Comparison of ENCODE assay signal across 25 cellular contexts in genomic region chr1:185653615-185654014, GRCh38.
"Had no signal": no experiment of that assay in that cellular context is flagged by ENCODE, and none has a peak within 500 bp of the region (broad histone marks: within the 10 kb centered on the region; RNA-seq: fewer than 3 reads in every experiment).

No MANE protein-coding gene starts in this region.

- H3K27ac ChIP-seq: ascending aorta, body of pancreas had no signal

- H3K36me3 Mint-ChIP-seq: activated naive CD4-positive, alpha-beta T cell treated with anti-CD3 and anti-CD28 coated beads, Interleukin-2, amount 50 U/mL, for 24 hours had no signal

- H3K4me3 Mint-ChIP-seq: activated CD8-positive, alpha-beta memory T cell treated with anti-CD3 and anti-CD28 coated beads, Interleukin-2, amount 10 ng/mL, durations not matched to agents 7 days and 5 days; activated naive CD4-positive, alpha-beta T cell treated with anti-CD3 and anti-CD28 coated beads, Interleukin-2, amount 50 U/mL, for 24 hours; activated naive CD8-positive, alpha-beta T cell treated with anti-CD3 and anti-CD28 coated beads, Interleukin-2, amount 50 U/mL, for 24 hours; activated T-cell treated with anti-CD3 and anti-CD28 coated beads, Interleukin-2, amount 50 U/mL, for 24 hours; activated T-helper 1 cell treated with anti-CD3 and anti-CD28 coated beads, Interleukin-12 subunit alpha, Interleukin-12 subunit beta, Interleukin-2, Interleukin-4 antibody, amounts not matched to agents 30 ng/mL and 10 ng/mL and 1 ng/mL, durations not matched to agents 14 hours and 24 hours and 36 hours; T-helper 17 cell; WTC11 had no signal

- H3K9me3 Mint-ChIP-seq: activated naive CD4-positive, alpha-beta T cell treated with anti-CD3 and anti-CD28 coated beads, Interleukin-2, amount 50 U/mL, for 24 hours; activated naive CD8-positive, alpha-beta T cell treated with anti-CD3 and anti-CD28 coated beads, Interleukin-2, amount 50 U/mL, for 24 hours; activated T-cell treated with anti-CD3 and anti-CD28 coated beads, Interleukin-2, amount 50 U/mL, for 24 hours; activated T-helper 1 cell treated with anti-CD3 and anti-CD28 coated beads, Interleukin-12 subunit alpha, Interleukin-12 subunit beta, Interleukin-2, Interleukin-4 antibody, amounts not matched to agents 30 ng/mL and 10 ng/mL and 1 ng/mL, durations not matched to agents 14 hours and 24 hours and 36 hours had no signal

- H3K27ac Mint-ChIP-seq: activated CD8-positive, alpha-beta memory T cell treated with anti-CD3 and anti-CD28 coated beads, Interleukin-2, amount 10 ng/mL, durations not matched to agents 7 days and 5 days; activated naive CD4-positive, alpha-beta T cell treated with anti-CD3 and anti-CD28 coated beads, Interleukin-2, amount 50 U/mL, for 24 hours; activated naive CD8-positive, alpha-beta T cell treated with anti-CD3 and anti-CD28 coated beads, Interleukin-2, amount 50 U/mL, for 24 hours; activated T-cell treated with anti-CD3 and anti-CD28 coated beads, Interleukin-2, amount 50 U/mL, for 24 hours; activated T-helper 1 cell treated with anti-CD3 and anti-CD28 coated beads, Interleukin-12 subunit alpha, Interleukin-12 subunit beta, Interleukin-2, Interleukin-4 antibody, amounts not matched to agents 30 ng/mL and 10 ng/mL and 1 ng/mL, durations not matched to agents 14 hours and 24 hours and 36 hours; T-helper 17 cell; WTC11 had no signal

- H3K4me1 Mint-ChIP-seq: activated naive CD4-positive, alpha-beta T cell treated with anti-CD3 and anti-CD28 coated beads, Interleukin-2, amount 50 U/mL, for 24 hours; activated naive CD8-positive, alpha-beta T cell treated with anti-CD3 and anti-CD28 coated beads, Interleukin-2, amount 50 U/mL, for 24 hours had no signal

- H3K27me3 Mint-ChIP-seq: activated CD8-positive, alpha-beta memory T cell treated with anti-CD3 and anti-CD28 coated beads, Interleukin-2, amount 10 ng/mL, durations not matched to agents 7 days and 5 days; activated naive CD4-positive, alpha-beta T cell treated with anti-CD3 and anti-CD28 coated beads, Interleukin-2, amount 50 U/mL, for 24 hours; activated naive CD8-positive, alpha-beta T cell treated with anti-CD3 and anti-CD28 coated beads, Interleukin-2, amount 50 U/mL, for 24 hours; activated T-cell treated with anti-CD3 and anti-CD28 coated beads, Interleukin-2, amount 50 U/mL, for 24 hours; T-helper 17 cell had no signal

- H3K4me3 ChIP-seq: ascending aorta, body of pancreas had no signal

- DNase-seq: activated CD4-positive, alpha-beta T cell treated with anti-CD3 and anti-CD28 coated beads for 48 hours; activated CD4-positive, alpha-beta T cell treated with anti-CD3 and anti-CD28 coated beads, Interleukin-2, amount 50 U/mL, for 4 hours; activated CD4-positive, CD25-positive, alpha-beta regulatory T cell treated with anti-CD3 and anti-CD28 coated beads, Interleukin-2, amount 50 U/mL, for 72 hours; activated CD8-positive, alpha-beta memory T cell treated with anti-CD3 and anti-CD28 coated beads, Interleukin-2, amount 10 ng/mL, durations not matched to agents 7 days and 5 days; activated effector memory CD4-positive, alpha-beta T cell treated with Interleukin-2 at 50 U/mL for 16 hours; activated naive CD4-positive, alpha-beta T cell; activated naive CD8-positive, alpha-beta T cell treated with anti-CD3 and anti-CD28 coated beads, Interleukin-2, amount 50 U/mL, for 24 hours; activated T-cell treated with anti-CD3 and anti-CD28 coated beads, Interleukin-2, amount 50 U/mL, for 24 hours; amniotic stem cell; body of pancreas; Karpas-422; MM.1S; NCI-H1105; NCI-H1436; NCI-H1694 treated with DMSO at 0.1 percent for 48 hours; NCI-H2081; NCI-H510A treated with DMSO at 0.1 percent for 48 hours; PC-3; SIG-M5; T-helper 17 cell; T-helper 9 cell had no signal

- H3K36me3 ChIP-seq: ascending aorta had no signal

- ATAC-seq: activated CD8-positive, alpha-beta memory T cell treated with anti-CD3 and anti-CD28 coated beads, Interleukin-2, amount 10 ng/mL, durations not matched to agents 7 days and 5 days; activated naive CD8-positive, alpha-beta T cell treated with anti-CD3 and anti-CD28 coated beads, Interleukin-2, amount 50 U/mL, for 24 hours; body of pancreas; PC-3; T-helper 17 cell; WTC11 had no signal

- H3K27me3 ChIP-seq: ascending aorta, body of pancreas had no signal

- H3K9me3 ChIP-seq: ascending aorta, body of pancreas had no signal

- H3K4me1 ChIP-seq: ascending aorta had no signal
